2 cellular contexts compared by ENCODE assay signal in genomic region chr5:2270467-2270866, GRCh38.
TF ChIP-seq lines count a peak whose summit lies in the region.

No MANE protein-coding gene starts in this region.

TF ChIP-seq in GM23338, 12 proteins besides CTCF, POLR2A, EP300 and RAD21 (continued from another document):
- TF ChIP-seq REST (IDR thresholded peaks at IDR 0.05; ENCODE audit: unreplicated experiment) (no peak), JUNB (IDR thresholded peaks at IDR 0.05; ENCODE audit: unreplicated experiment) (no peak), ZNF462 (CRISPR knock-in tag; IDR thresholded peaks at IDR 0.05) (no peak), POLR2AphosphoS5 (IDR thresholded peaks at IDR 0.05; ENCODE audit: low read depth) (no peak)

TF ChIP-seq in WTC11, 78 proteins besides CTCF, POLR2A, EP300 and RAD21 (continued from another document):
- TF ChIP-seq, protein P1, sequence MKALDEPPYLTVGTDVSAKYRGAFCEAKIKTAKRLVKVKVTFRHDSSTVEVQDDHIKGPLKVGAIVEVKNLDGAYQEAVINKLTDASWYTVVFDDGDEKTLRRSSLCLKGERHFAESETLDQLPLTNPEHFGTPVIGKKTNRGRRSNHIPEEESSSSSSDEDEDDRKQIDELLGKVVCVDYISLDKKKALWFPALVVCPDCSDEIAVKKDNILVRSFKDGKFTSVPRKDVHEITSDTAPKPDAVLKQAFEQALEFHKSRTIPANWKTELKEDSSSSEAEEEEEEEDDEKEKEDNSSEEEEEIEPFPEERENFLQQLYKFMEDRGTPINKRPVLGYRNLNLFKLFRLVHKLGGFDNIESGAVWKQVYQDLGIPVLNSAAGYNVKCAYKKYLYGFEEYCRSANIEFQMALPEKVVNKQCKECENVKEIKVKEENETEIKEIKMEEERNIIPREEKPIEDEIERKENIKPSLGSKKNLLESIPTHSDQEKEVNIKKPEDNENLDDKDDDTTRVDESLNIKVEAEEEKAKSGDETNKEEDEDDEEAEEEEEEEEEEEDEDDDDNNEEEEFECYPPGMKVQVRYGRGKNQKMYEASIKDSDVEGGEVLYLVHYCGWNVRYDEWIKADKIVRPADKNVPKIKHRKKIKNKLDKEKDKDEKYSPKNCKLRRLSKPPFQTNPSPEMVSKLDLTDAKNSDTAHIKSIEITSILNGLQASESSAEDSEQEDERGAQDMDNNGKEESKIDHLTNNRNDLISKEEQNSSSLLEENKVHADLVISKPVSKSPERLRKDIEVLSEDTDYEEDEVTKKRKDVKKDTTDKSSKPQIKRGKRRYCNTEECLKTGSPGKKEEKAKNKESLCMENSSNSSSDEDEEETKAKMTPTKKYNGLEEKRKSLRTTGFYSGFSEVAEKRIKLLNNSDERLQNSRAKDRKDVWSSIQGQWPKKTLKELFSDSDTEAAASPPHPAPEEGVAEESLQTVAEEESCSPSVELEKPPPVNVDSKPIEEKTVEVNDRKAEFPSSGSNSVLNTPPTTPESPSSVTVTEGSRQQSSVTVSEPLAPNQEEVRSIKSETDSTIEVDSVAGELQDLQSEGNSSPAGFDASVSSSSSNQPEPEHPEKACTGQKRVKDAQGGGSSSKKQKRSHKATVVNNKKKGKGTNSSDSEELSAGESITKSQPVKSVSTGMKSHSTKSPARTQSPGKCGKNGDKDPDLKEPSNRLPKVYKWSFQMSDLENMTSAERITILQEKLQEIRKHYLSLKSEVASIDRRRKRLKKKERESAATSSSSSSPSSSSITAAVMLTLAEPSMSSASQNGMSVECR (CRISPR knock-in tag; IDR thresholded peaks at IDR 0.05; ENCODE audit: borderline replicate concordance) = no peak
- TF ChIP-seq, protein P2, sequence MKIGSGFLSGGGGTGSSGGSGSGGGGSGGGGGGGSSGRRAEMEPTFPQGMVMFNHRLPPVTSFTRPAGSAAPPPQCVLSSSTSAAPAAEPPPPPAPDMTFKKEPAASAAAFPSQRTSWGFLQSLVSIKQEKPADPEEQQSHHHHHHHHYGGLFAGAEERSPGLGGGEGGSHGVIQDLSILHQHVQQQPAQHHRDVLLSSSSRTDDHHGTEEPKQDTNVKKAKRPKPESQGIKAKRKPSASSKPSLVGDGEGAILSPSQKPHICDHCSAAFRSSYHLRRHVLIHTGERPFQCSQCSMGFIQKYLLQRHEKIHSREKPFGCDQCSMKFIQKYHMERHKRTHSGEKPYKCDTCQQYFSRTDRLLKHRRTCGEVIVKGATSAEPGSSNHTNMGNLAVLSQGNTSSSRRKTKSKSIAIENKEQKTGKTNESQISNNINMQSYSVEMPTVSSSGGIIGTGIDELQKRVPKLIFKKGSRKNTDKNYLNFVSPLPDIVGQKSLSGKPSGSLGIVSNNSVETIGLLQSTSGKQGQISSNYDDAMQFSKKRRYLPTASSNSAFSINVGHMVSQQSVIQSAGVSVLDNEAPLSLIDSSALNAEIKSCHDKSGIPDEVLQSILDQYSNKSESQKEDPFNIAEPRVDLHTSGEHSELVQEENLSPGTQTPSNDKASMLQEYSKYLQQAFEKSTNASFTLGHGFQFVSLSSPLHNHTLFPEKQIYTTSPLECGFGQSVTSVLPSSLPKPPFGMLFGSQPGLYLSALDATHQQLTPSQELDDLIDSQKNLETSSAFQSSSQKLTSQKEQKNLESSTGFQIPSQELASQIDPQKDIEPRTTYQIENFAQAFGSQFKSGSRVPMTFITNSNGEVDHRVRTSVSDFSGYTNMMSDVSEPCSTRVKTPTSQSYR (CRISPR knock-in tag; IDR thresholded peaks at IDR 0.05) = no peak
- no peak for TF ChIP-seq NR1H2 (CRISPR knock-in tag; IDR thresholded peaks at IDR 0.05)
- no peak for TF ChIP-seq ZMAT4 (CRISPR knock-in tag; IDR thresholded peaks at IDR 0.05)
- no peak for TF ChIP-seq SP1 (CRISPR knock-in tag; conservative IDR thresholded peaks at IDR 0.05)
- TF ChIP-seq ZNF396 (CRISPR knock-in tag; IDR thresholded peaks at IDR 0.05; ENCODE audit: borderline replicate concordance) = no peak
